Comparison of ENCODE assay signal across 8 cellular contexts in the genomic region with DNA sequence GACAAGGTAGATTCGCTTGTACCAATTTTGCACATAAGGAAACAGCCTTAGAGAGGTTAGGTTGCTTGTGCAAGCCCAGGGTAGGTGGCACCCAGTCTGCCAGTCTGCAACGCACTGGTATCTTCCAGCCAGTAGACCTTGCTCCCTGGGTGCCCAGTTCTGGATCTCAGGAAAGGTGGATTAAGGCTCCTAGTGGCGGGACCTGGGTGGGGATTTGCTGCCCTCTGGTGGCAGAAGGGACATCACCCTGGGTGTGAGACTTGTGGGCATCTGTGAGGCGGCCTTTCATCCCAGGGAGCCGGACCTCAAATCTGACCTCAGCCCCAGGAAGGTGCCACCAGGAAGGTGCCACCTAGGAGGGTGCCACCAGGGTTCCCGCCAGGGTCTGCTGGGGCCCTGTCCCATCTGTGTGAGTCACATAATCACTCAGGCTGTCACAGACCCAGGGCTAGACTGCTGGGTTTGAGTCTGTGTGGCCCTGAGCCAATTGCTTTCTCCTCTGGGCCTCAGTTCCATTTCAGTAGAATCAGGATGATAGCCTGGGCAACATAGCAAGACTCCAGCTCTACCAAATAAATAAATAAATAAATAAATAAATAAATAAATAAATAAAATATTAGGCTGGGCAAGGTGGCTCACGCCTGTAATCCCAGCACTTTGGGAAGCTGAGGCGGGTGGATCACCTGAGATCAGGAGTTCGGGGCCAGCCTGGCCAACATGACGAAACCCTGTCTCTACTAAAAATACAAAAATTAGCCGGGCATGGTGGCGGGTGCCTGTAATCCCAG.
DNase-seq lines count a peak whose midpoint lies in the region; ATAC-seq and TF ChIP-seq lines count a peak whose summit lies in the region.

No MANE protein-coding gene starts in this region.

- ATAC-seq in GM19397 (IDR thresholded peaks at IDR 0.05; ENCODE audit: unreplicated experiment) (peak; percentile 54), HG03280 (IDR thresholded peaks at IDR 0.05; ENCODE audit: unreplicated experiment) (no peak)

- no peak overlapping the region for H3K4me3 ChIP-seq in AG09309 (ENCODE audit: control insufficient read depth, low read depth, low read length)

- TF ChIP-seq CTCF in AG09309 (IDR thresholded peaks at IDR 0.05; ENCODE audit: control insufficient read depth, insufficient read depth, low read depth, low read length, missing control alignments) = peak; percentile 94

- DNase-seq in AG09309 (ENCODE audit: low read depth) (no peak), NCI-H2171 treated with DMSO at 0.1 percent for 48 hours (lab: John Stamatoyannopoulos, UW) (peak; percentile 66), kidney tubule cell (ENCODE audit: low spot score) (peak; percentile 82)
- peak; percentile 30 for DNase-seq in activated CD4-positive, CD25-positive, alpha-beta regulatory T cell treated with anti-CD3 and anti-CD28 coated beads, Interleukin-2, amount 50 U/mL, for 16 hours (ENCODE audit: low read depth, low spot score)
- DNase-seq in central memory CD4-positive, alpha-beta T cell = peak; percentile 59
- DNase-seq in stimulated activated CD4-positive, alpha-beta T cell treated with anti-CD3 and anti-CD28 coated beads, Interleukin-2, amount 100 ng/mL, for 24 hours = peak; percentile 78
